Comparison of ENCODE assay signal across 8 cellular contexts in genomic region chr1:31548899-31549806, GRCh38. TPM values are rescaled to one million over a fixed set of nuclear protein-coding genes. Genes with fewer than 3 reads are reported as not detected.
DNase-seq lines count a peak whose midpoint lies in the region; ATAC-seq and TF ChIP-seq lines count a peak whose summit lies in the region.

No MANE protein-coding gene starts in this region.

- peak overlapping the region; percentile 25 for H3K4me3 Mint-ChIP-seq in activated CD8-positive, alpha-beta T cell treated with anti-CD3 and anti-CD28 coated beads for 36 hours

- CTCF ChIA-PET in activated CD8-positive, alpha-beta T cell treated with anti-CD3 and anti-CD28 coated beads for 36 hours (lab: Charles Lee): interaction anchor here (0.5 to 3.4 kb wide), 58 partner anchors 9 to 416 kb away, joined by 3 to 25 read pairs (median 4); partner anchors contain the start of genes FABP3, SNRNP40 and ZCCHC17

- peaks cover 8% of the 10 kb centered on the region for H3K4me1 ChIP-seq in effector memory CD4-positive, alpha-beta T cell (ENCODE audit: control insufficient read depth, insufficient read depth, low read length, poor library complexity, severe bottlenecking)

- H3K4me3 ChIP-seq in effector memory CD4-positive, alpha-beta T cell (ENCODE audit: insufficient read depth, low read depth, low read length, poor library complexity, severe bottlenecking): no peak overlapping the region

- peak; percentile 92 for TF ChIP-seq CTCF in activated CD8-positive, alpha-beta T cell treated with anti-CD3 and anti-CD28 coated beads for 36 hours (IDR thresholded peaks at IDR 0.05)

- H3K27me3 Mint-ChIP-seq in activated CD8-positive, alpha-beta T cell treated with anti-CD3 and anti-CD28 coated beads for 36 hours: peaks cover 10% of the 10 kb centered on the region

- no peak overlapping the region for H3K27ac ChIP-seq in effector memory CD4-positive, alpha-beta T cell (ENCODE audit: insufficient read depth, low read length, poor library complexity, severe bottlenecking)

- no peaks in the 10 kb centered on the region for H3K9me3 Mint-ChIP-seq in activated CD8-positive, alpha-beta T cell treated with anti-CD3 and anti-CD28 coated beads for 36 hours

- H3K9me3 ChIP-seq in effector memory CD4-positive, alpha-beta T cell (ENCODE audit: control insufficient read depth, low read length): no peaks in the 10 kb centered on the region

- no peaks in the 10 kb centered on the region for H3K36me3 ChIP-seq in effector memory CD4-positive, alpha-beta T cell (ENCODE audit: control insufficient read depth, insufficient read depth, low read length)

- ATAC-seq in GM19351 (IDR thresholded peaks at IDR 0.05; ENCODE audit: unreplicated experiment): peak; percentile 83
- peak; percentile 75 for ATAC-seq in HG03571 (IDR thresholded peaks at IDR 0.05; ENCODE audit: unreplicated experiment)
- peak; percentile 97 for ATAC-seq in activated CD8-positive, alpha-beta T cell treated with anti-CD3 and anti-CD28 coated beads for 36 hours

- DNase-seq in C1 segment of cervical spinal cord (lab: John Stamatoyannopoulos, UW): peak in 12 of 14 donors; percentile 6 to 75 (median 46)
- DNase-seq in NCI-H774 (lab: John Stamatoyannopoulos, UW): peak; percentile 95
- DNase-seq in activated CD8-positive, alpha-beta T cell treated with anti-CD3 and anti-CD28 coated beads for 36 hours: peak; percentile 94
- DNase-seq in effector memory CD4-positive, alpha-beta T cell: peak; percentile 63 to 77 (median 64)
- DNase-seq in medulla oblongata (ENCODE audit: extremely low spot score): peak; percentile 92
- DNase-seq in stimulated activated CD8-positive, alpha-beta memory T cell treated with anti-CD3 and anti-CD28 coated beads, Interleukin-15, amount 100 ng/mL, for 1 hour (ENCODE audit: low read depth): peak; percentile 84

- H3K4me1 Mint-ChIP-seq in activated CD8-positive, alpha-beta T cell treated with anti-CD3 and anti-CD28 coated beads for 36 hours (ENCODE audit: low read depth): peaks cover 10% of the 10 kb centered on the region

- H3K27me3 ChIP-seq in effector memory CD4-positive, alpha-beta T cell (replicated peaks; ENCODE audit: control insufficient read depth, insufficient read depth, low read length, poor library complexity, severe bottlenecking): no peaks in the 10 kb centered on the region

- POLR2A ChIA-PET in activated CD8-positive, alpha-beta T cell treated with anti-CD3 and anti-CD28 coated beads for 36 hours (lab: Charles Lee): interaction anchor here (1.0 kb wide), 1 partner anchor 160 kb away, joined by 3 read pairs; no protein-coding TSS in a partner anchor

- no peaks in the 10 kb centered on the region for H3K36me3 Mint-ChIP-seq in activated CD8-positive, alpha-beta T cell treated with anti-CD3 and anti-CD28 coated beads for 36 hours (ENCODE audit: low read depth)

- H3K27ac Mint-ChIP-seq in activated CD8-positive, alpha-beta T cell treated with anti-CD3 and anti-CD28 coated beads for 36 hours: no peak overlapping the region

- intact Hi-C loops in activated CD8-positive, alpha-beta T cell treated with anti-CD3 and anti-CD28 coated beads for 36 hours (cut with micrococcal nuclease): loop anchor here (5.0 to 10.0 kb wide), 2 partner anchors 154 to 367 kb away; no protein-coding TSS in a partner anchor

RNA-seq across cellular contexts. Expression of gene TINAGL1, which starts 27.2 kb away (rescaled TPM):
- not detected for total RNA-seq in activated CD8-positive, alpha-beta T cell treated with anti-CD3 and anti-CD28 coated beads for 36 hours
